In the genomic region with DNA sequence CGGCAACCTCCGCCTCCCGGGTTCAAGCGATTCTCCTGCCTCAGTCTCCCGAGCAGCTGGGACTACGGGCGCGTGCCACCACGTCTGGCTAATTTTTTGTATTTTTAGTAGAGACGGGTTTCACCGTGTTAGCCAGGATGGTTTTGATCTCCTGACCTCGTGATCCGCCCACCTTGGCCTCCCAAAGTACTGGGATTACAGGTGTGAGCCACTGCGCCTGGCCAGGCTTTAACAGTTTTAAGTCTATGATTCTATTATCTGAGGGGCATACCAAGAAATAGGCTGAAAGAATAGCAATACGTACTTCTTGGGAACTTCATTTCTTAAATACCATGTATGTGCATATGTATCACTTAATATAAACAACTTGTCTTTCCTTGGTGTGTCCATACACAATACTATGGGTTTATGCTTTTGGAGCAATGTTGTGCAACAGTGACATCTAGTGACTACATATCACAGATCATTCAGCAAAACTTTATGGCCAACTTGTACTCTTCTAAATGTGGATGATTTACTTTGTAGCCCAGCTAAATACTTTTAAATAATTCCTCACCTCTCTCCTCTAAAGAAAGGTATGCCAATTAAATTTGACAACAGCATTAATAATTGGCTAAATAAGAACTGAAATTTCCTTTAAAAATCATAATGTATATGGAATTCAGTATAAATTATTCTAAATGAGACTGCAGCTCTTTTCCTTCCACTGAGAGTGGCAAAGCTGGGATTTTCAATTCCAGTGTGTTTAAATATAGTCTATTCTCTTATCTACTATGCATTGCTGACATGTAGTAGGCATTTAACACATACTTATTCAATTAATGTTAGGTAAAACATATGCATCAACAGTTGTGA, we compare ENCODE assay signal across 8 cellular contexts. TPM values are rescaled to one million over a fixed set of nuclear protein-coding genes. Genes with fewer than 3 reads are reported as not detected.
A peak's percentile ranks its signal among the peaks of the same experiment; 100 is the strongest.
DNase-seq lines count a peak whose midpoint lies in the region; ATAC-seq and TF ChIP-seq lines count a peak whose summit lies in the region.

No MANE protein-coding gene starts in this region.

- no peaks in the 10 kb centered on the region for H3K4me1 Mint-ChIP-seq in WTC11
- no peaks in the 10 kb centered on the region for H3K4me1 Mint-ChIP-seq in progenitor cell of endocrine pancreas (ENCODE audit: low read depth)

- DNase-seq in NCI-H1694 treated with DMSO at 0.1 percent for 48 hours (lab: John Stamatoyannopoulos, UW) (peak; percentile 60), WTC11 (ENCODE audit: low spot score) (no peak), glomerular visceral epithelial cell (ENCODE audit: extremely low spot score) (peak; percentile 68), progenitor cell of endocrine pancreas (ENCODE audit: low spot score, unreplicated experiment) (no peak)
- DNase-seq in NK-92 treated with Interleukin-12 subunit alpha and Interleukin-12 subunit beta, amount 100 ng/mL, for 24 hours (lab: John Stamatoyannopoulos, UW): no peak

- H3K27ac Mint-ChIP-seq in WTC11: no peak overlapping the region
- no peak overlapping the region for H3K27ac Mint-ChIP-seq in progenitor cell of endocrine pancreas

- CTCF ChIA-PET in WTC11 (lab: Charles Lee): interaction anchor here (0.6 to 1.8 kb wide), 13 partner anchors 23 to 579 kb away, joined by 3 to 14 read pairs (median 3); a partner anchor contains a TSS

- peak; percentile 84 for TF ChIP-seq CTCF in C4-2B (conservative IDR thresholded peaks at IDR 0.05)
- peak; percentile 32 for TF ChIP-seq CTCF in WTC11 (IDR thresholded peaks at IDR 0.05)
- peak; percentile 86 for TF ChIP-seq CTCF in progenitor cell of endocrine pancreas (IDR thresholded peaks at IDR 0.05; ENCODE audit: unreplicated experiment)

- H3K4me3 Mint-ChIP-seq in WTC11: no peak overlapping the region
- H3K4me3 Mint-ChIP-seq in progenitor cell of endocrine pancreas (ENCODE audit: low read depth): no peak overlapping the region

- H3K27ac ChIP-seq in C4-2B: no peak overlapping the region

- H3K36me3 Mint-ChIP-seq in WTC11 (no peaks in the 10 kb centered on the region), progenitor cell of endocrine pancreas (ENCODE audit: insufficient read depth) (no peaks in the 10 kb centered on the region)

- POLR2A ChIA-PET in WTC11 (lab: Charles Lee): no interaction called here

- H3K27me3 Mint-ChIP-seq in WTC11 (ENCODE audit: low read depth) (no peaks in the 10 kb centered on the region; the same call in 1 of the 2 replicates), progenitor cell of endocrine pancreas (peaks cover 5% of the 10 kb centered on the region)

- no peaks in the 10 kb centered on the region for H3K9me3 Mint-ChIP-seq in WTC11
- no peaks in the 10 kb centered on the region for H3K9me3 Mint-ChIP-seq in progenitor cell of endocrine pancreas (ENCODE audit: low read depth)

- ATAC-seq in GM18498 (IDR thresholded peaks at IDR 0.05; ENCODE audit: unreplicated experiment) (peak; percentile 89), HG02852 (IDR thresholded peaks at IDR 0.05; ENCODE audit: unreplicated experiment) (peak; percentile 75), WTC11 (peak; percentile 92)

TF ChIP-seq in WTC11, 78 proteins besides CTCF, POLR2A, EP300 and RAD21:
- TF ChIP-seq GABPB1 (CRISPR knock-in tag; IDR thresholded peaks at IDR 0.05) (no peak), EMX1 (CRISPR knock-in tag; IDR thresholded peaks at IDR 0.05) (no peak), ESRRA (CRISPR knock-in tag; IDR thresholded peaks at IDR 0.05; ENCODE audit: borderline replicate concordance) (no peak), FOXJ3 (CRISPR knock-in tag; IDR thresholded peaks at IDR 0.05; ENCODE audit: borderline replicate concordance) (no peak), ZNF317 (CRISPR knock-in tag; IDR thresholded peaks at IDR 0.05; ENCODE audit: borderline replicate concordance, low read depth) (no peak), ATF1 (CRISPR knock-in tag; IDR thresholded peaks at IDR 0.05) (no peak), ZNF396 (CRISPR knock-in tag; IDR thresholded peaks at IDR 0.05; ENCODE audit: borderline replicate concordance) (no peak), NFATC4 (CRISPR knock-in tag; IDR thresholded peaks at IDR 0.05) (no peak), ZNF263 (CRISPR knock-in tag; IDR thresholded peaks at IDR 0.05; ENCODE audit: low read depth) (no peak), CREM (CRISPR knock-in tag; IDR thresholded peaks at IDR 0.05) (no peak), ZNF219 (CRISPR knock-in tag; IDR thresholded peaks at IDR 0.05; ENCODE audit: borderline replicate concordance) (no peak), RORB (CRISPR knock-in tag; IDR thresholded peaks at IDR 0.05) (no peak), TEAD4 (CRISPR knock-in tag; IDR thresholded peaks at IDR 0.05) (no peak), NR3C1 (CRISPR knock-in tag; conservative IDR thresholded peaks at IDR 0.05; ENCODE audit: low read depth) (no peak), GRHL2 (CRISPR knock-in tag; IDR thresholded peaks at IDR 0.05; ENCODE audit: insufficient replicate concordance, severe bottlenecking) (no peak)
- TF ChIP-seq, protein P1, sequence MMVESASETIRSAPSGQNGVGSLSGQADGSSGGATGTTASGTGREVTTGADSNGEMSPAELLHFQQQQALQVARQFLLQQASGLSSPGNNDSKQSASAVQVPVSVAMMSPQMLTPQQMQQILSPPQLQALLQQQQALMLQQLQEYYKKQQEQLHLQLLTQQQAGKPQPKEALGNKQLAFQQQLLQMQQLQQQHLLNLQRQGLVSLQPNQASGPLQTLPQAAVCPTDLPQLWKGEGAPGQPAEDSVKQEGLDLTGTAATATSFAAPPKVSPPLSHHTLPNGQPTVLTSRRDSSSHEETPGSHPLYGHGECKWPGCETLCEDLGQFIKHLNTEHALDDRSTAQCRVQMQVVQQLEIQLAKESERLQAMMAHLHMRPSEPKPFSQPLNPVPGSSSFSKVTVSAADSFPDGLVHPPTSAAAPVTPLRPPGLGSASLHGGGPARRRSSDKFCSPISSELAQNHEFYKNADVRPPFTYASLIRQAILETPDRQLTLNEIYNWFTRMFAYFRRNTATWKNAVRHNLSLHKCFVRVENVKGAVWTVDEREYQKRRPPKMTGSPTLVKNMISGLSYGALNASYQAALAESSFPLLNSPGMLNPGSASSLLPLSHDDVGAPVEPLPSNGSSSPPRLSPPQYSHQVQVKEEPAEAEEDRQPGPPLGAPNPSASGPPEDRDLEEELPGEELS (CRISPR knock-in tag; IDR thresholded peaks at IDR 0.05): no peak
- TF ChIP-seq, protein P2, sequence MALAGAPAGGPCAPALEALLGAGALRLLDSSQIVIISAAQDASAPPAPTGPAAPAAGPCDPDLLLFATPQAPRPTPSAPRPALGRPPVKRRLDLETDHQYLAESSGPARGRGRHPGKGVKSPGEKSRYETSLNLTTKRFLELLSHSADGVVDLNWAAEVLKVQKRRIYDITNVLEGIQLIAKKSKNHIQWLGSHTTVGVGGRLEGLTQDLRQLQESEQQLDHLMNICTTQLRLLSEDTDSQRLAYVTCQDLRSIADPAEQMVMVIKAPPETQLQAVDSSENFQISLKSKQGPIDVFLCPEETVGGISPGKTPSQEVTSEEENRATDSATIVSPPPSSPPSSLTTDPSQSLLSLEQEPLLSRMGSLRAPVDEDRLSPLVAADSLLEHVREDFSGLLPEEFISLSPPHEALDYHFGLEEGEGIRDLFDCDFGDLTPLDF (CRISPR knock-in tag; IDR thresholded peaks at IDR 0.05): no peak
- TF ChIP-seq, protein P3, sequence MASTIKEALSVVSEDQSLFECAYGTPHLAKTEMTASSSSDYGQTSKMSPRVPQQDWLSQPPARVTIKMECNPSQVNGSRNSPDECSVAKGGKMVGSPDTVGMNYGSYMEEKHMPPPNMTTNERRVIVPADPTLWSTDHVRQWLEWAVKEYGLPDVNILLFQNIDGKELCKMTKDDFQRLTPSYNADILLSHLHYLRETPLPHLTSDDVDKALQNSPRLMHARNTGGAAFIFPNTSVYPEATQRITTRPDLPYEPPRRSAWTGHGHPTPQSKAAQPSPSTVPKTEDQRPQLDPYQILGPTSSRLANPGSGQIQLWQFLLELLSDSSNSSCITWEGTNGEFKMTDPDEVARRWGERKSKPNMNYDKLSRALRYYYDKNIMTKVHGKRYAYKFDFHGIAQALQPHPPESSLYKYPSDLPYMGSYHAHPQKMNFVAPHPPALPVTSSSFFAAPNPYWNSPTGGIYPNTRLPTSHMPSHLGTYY (CRISPR knock-in tag; IDR thresholded peaks at IDR 0.05): no peak
- TF ChIP-seq, protein P4, sequence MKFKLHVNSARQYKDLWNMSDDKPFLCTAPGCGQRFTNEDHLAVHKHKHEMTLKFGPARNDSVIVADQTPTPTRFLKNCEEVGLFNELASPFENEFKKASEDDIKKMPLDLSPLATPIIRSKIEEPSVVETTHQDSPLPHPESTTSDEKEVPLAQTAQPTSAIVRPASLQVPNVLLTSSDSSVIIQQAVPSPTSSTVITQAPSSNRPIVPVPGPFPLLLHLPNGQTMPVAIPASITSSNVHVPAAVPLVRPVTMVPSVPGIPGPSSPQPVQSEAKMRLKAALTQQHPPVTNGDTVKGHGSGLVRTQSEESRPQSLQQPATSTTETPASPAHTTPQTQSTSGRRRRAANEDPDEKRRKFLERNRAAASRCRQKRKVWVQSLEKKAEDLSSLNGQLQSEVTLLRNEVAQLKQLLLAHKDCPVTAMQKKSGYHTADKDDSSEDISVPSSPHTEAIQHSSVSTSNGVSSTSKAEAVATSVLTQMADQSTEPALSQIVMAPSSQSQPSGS (CRISPR knock-in tag; IDR thresholded peaks at IDR 0.05; ENCODE audit: borderline replicate concordance, low read depth): no peak
- TF ChIP-seq, protein P5, sequence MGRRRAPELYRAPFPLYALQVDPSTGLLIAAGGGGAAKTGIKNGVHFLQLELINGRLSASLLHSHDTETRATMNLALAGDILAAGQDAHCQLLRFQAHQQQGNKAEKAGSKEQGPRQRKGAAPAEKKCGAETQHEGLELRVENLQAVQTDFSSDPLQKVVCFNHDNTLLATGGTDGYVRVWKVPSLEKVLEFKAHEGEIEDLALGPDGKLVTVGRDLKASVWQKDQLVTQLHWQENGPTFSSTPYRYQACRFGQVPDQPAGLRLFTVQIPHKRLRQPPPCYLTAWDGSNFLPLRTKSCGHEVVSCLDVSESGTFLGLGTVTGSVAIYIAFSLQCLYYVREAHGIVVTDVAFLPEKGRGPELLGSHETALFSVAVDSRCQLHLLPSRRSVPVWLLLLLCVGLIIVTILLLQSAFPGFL (CRISPR knock-in tag; IDR thresholded peaks at IDR 0.05; ENCODE audit: borderline replicate concordance): no peak

RNA-seq across cellular contexts. Expression of a gene that starts 10.4 kb away (rescaled TPM):
- total RNA-seq in WTC11 (2021): 0.34 to 1.4 TPM (median 0.59 TPM) in 3 replicates
- 0.75 and 0.79 TPM in 2 replicates for total RNA-seq in progenitor cell of endocrine pancreas

Comparison
In these comparisons a context has a peak if more than half of its experiments do, and no peak if none do; other contexts are left out.
1. CTCF ChIP-seq: peak in every context shown above with its lines; median percentile 86 in progenitor cell of endocrine pancreas; 84 in C4-2B; 32 in WTC11.
2. DNase-seq: peak in NCI-H1694 treated with DMSO at 0.1 percent for 48 hours (single experiment) and glomerular visceral epithelial cell (single experiment); none in WTC11 (single experiment), progenitor cell of endocrine pancreas (single experiment) and NK-92 treated with Interleukin-12 subunit alpha and Interleukin-12 subunit beta, amount 100 ng/mL, for 24 hours (single experiment).
3. Peak in every context shown above with its lines, with median percentiles within 50 percentile points of each other: ATAC-seq.